ENCODE assay signal across 16 cellular contexts in genomic region chr3:187763850-187764648, GRCh38. TPM values are rescaled to one million over a fixed set of nuclear protein-coding genes. Genes with fewer than 3 reads are reported as not detected.
DNase-seq lines count a peak whose midpoint lies in the region; ATAC-seq and TF ChIP-seq lines count a peak whose summit lies in the region.
"Had no signal": no experiment of that assay in that cellular context is flagged by ENCODE, and none has a peak within 500 bp of the region (broad histone marks: within the 10 kb centered on the region; RNA-seq: fewer than 3 reads in every experiment).

No MANE protein-coding gene starts in this region.

- H2BK120ac ChIP-seq in mesenchymal stem cell (ENCODE audit: low read depth, low read length): no peak overlapping the region

- BruUV-seq in mammary epithelial cell (replicated peaks; lab: Mats Ljungman, UMichigan): no TSS peak

- no peak overlapping the region for H3K4ac ChIP-seq in mesenchymal stem cell (ENCODE audit: low read depth in 1 of 2, low read length in 2 of 2)

- DNase-seq in left ventricle myocardium inferior (no peak), right cardiac atrium (no peak), mammary epithelial cell (peak; percentile 39), iPS-NIHi11 (ENCODE audit: low spot score) (peak; percentile 45), type B pancreatic cell (ENCODE audit: extremely low spot score, unreplicated experiment) (no peak), tibial nerve (ENCODE audit: low spot score in 2 of 2) (no peak), mesenchymal stem cell (no peak)
- DNase-seq: activated CD4-positive, alpha-beta T cell treated with anti-CD3 and anti-CD28 coated beads, Interleukin-2, amount 50 U/mL, for 1 hour; cortex of kidney; DMS153; heart right ventricle; thyroid gland had no signal

- H3K79me2 ChIP-seq in mammary epithelial cell (ENCODE audit: insufficient read depth, low read length): no peaks in the 10 kb centered on the region

- TF ChIP-seq POLR2A in tibial nerve (IDR thresholded peaks at IDR 0.05): no peak

- WGBS in right cardiac atrium: 49% methylated on average over 7 of the region's 7 CpGs
- 11% methylated on average over 7 of the region's 7 CpGs for WGBS in mammary epithelial cell (ENCODE audit: low coverage, missing lambda C conversion rate)
- WGBS in tibial nerve, 2 donors: 56 to 68% methylated on average over 7 of the region's 7 CpGs
- 74% methylated on average over 7 of the region's 7 CpGs for WGBS in mesenchymal stem cell

- H2BK15ac ChIP-seq in mesenchymal stem cell (ENCODE audit: low read depth, poor library complexity, severe bottlenecking): no peak overlapping the region

- no peak overlapping the region for H4K91ac ChIP-seq in mesenchymal stem cell (ENCODE audit: low read length)

- in situ Hi-C loops in mammary epithelial cell (cut with MboI; ENCODE audit: low sequenced_read_pairs in 2 of 2): no loop called here

- H2AK5ac ChIP-seq in mesenchymal stem cell (ENCODE audit: low read length, severe bottlenecking): no peak overlapping the region

- H3K27ac ChIP-seq in left ventricle myocardium inferior (replicated peaks) (peak overlapping the region; percentile 25), right cardiac atrium (ENCODE audit: low read length) (no peak overlapping the region), mammary epithelial cell (ENCODE audit: insufficient read depth, low read depth, low read length) (no peak overlapping the region), tibial nerve (no peak overlapping the region), mesenchymal stem cell (ENCODE audit: low read length, poor library complexity, severe bottlenecking) (no peak overlapping the region)
- H3K27ac ChIP-seq: epithelial cell of prostate, thyroid gland had no signal

- dilution Hi-C loops in mammary epithelial cell (cut with HindIII; ENCODE audit: low sequenced_read_pairs): no loop called here

- peak overlapping the region; percentile 2 for H3K27ac Mint-ChIP-seq in type B pancreatic cell
- H3K27ac Mint-ChIP-seq: progenitor cell of endocrine pancreas had no signal

- ATAC-seq in right cardiac atrium (no peak), GM18868 (IDR thresholded peaks at IDR 0.05; ENCODE audit: unreplicated experiment) (no peak)

- no peaks in the 10 kb centered on the region for H4K20me1 ChIP-seq in mammary epithelial cell (ENCODE audit: insufficient read depth, low read length)

- H3K79me1 ChIP-seq in mesenchymal stem cell (replicated peaks; ENCODE audit: low read length, poor library complexity, severe bottlenecking): no peaks in the 10 kb centered on the region

- H3K4me1 ChIP-seq in left ventricle myocardium inferior: peaks cover 9% of the 10 kb centered on the region
- H3K4me1 ChIP-seq in right cardiac atrium (ENCODE audit: control insufficient read depth, insufficient read depth, low read length): no peaks in the 10 kb centered on the region
- peaks cover 20% of the 10 kb centered on the region for H3K4me1 ChIP-seq in mammary epithelial cell (ENCODE audit: insufficient read depth, low read length)
- peaks cover 0 to 6% (median 0%) of the 10 kb centered on the region in 4 donors for H3K4me1 ChIP-seq in tibial nerve
- peaks cover 1% of the 10 kb centered on the region for H3K4me1 ChIP-seq in mesenchymal stem cell (ENCODE audit: control insufficient read depth, insufficient read depth, low read depth, low read length)
- H3K4me1 ChIP-seq: thyroid gland had no signal

- peak overlapping the region; percentile 6 for H3K4me2 ChIP-seq in mammary epithelial cell (ENCODE audit: insufficient read depth, low read depth, low read length)
- no peak overlapping the region for H3K4me2 ChIP-seq in mesenchymal stem cell (ENCODE audit: low read length, poor library complexity, severe bottlenecking)

- no peaks in the 10 kb centered on the region for H3K36me3 Mint-ChIP-seq in type B pancreatic cell

- H4K8ac ChIP-seq in mesenchymal stem cell (ENCODE audit: low read length): no peak overlapping the region

- H3K4me3 ChIP-seq in left ventricle myocardium inferior (no peak overlapping the region), right cardiac atrium (ENCODE audit: low read length) (no peak overlapping the region), mammary epithelial cell (replicated peaks in 1 of 3; ENCODE audit: insufficient read depth in 1 of 3, low read depth in 2 of 3, low read length in 3 of 3) (no peak overlapping the region), tibial nerve (no peak overlapping the region), mesenchymal stem cell (ENCODE audit: insufficient read depth in 1 of 2, low read depth in 1 of 2, low read length in 2 of 2) (peak overlapping the region in 1 of 2 experiments; percentile 4)
- H3K4me3 ChIP-seq: heart right ventricle, thyroid gland had no signal

- H2AFZ ChIP-seq in mammary epithelial cell (ENCODE audit: low read depth, low read length): peak overlapping the region; percentile 48
- H2AFZ ChIP-seq in mesenchymal stem cell (ENCODE audit: low read depth, low read length): no peak overlapping the region

- no peaks in the 10 kb centered on the region for H3K27me3 Mint-ChIP-seq in type B pancreatic cell

- TF ChIP-seq CTCF in left ventricle myocardium inferior (IDR thresholded peaks at IDR 0.05; ENCODE audit: borderline replicate concordance) (no peak), mammary epithelial cell (conservative IDR thresholded peaks at IDR 0.05 in 1 of 2, IDR thresholded peaks at IDR 0.05 in 1 of 2; ENCODE audit: extremely low read depth in 1 of 2, insufficient read depth in 1 of 2, low read depth in 1 of 2, low read length in 2 of 2) (no peak), type B pancreatic cell (conservative IDR thresholded peaks at IDR 0.05) (no peak), tibial nerve (IDR thresholded peaks at IDR 0.05) (no peak)

- no peak overlapping the region for H2BK12ac ChIP-seq in mesenchymal stem cell (ENCODE audit: low read length in 2 of 2)

- intact Hi-C loops in left ventricle myocardium inferior (cut with micrococcal nuclease): no loop called here
- intact Hi-C loops in right cardiac atrium (cut with DNase I): no loop called here
- intact Hi-C loops in mammary epithelial cell (cut with micrococcal nuclease): no loop called here

- CTCF ChIA-PET in mammary epithelial cell (lab: Charles Lee; ENCODE audit: low non-redundant PET): interaction anchor here (0.8 kb wide), 1 partner anchor 16 kb away, joined by 10 read pairs; no protein-coding TSS in a partner anchor

- no peaks in the 10 kb centered on the region for H3K27me3 ChIP-seq in left ventricle myocardium inferior (ENCODE audit: low read depth)
- H3K27me3 ChIP-seq in right cardiac atrium (ENCODE audit: control insufficient read depth, insufficient read depth): no peaks in the 10 kb centered on the region
- no peaks in the 10 kb centered on the region for H3K27me3 ChIP-seq in mammary epithelial cell (ENCODE audit: insufficient read depth, low read length)
- H3K27me3 ChIP-seq in tibial nerve: no peaks in the 10 kb centered on the region
- no peaks in the 10 kb centered on the region for H3K27me3 ChIP-seq in mesenchymal stem cell (ENCODE audit: control insufficient read depth in 1 of 2, insufficient read depth in 1 of 2, low read length in 2 of 2)
- H3K27me3 ChIP-seq: thyroid gland had no signal

- H3K18ac ChIP-seq in mesenchymal stem cell (ENCODE audit: low read depth in 1 of 2, low read length in 2 of 2): no peak overlapping the region

- H3K9me3 ChIP-seq in left ventricle myocardium inferior (replicated peaks): no peaks in the 10 kb centered on the region
- no peaks in the 10 kb centered on the region for H3K9me3 ChIP-seq in right cardiac atrium (ENCODE audit: control insufficient read depth, low read length)
- no peaks in the 10 kb centered on the region for H3K9me3 ChIP-seq in mammary epithelial cell (replicated peaks; ENCODE audit: insufficient read depth, low read length)
- H3K9me3 ChIP-seq in tibial nerve: no peaks in the 10 kb centered on the region
- H3K9me3 ChIP-seq in mesenchymal stem cell (ENCODE audit: control insufficient read depth, low read length): no peaks in the 10 kb centered on the region
- H3K9me3 ChIP-seq: heart right ventricle, thyroid gland had no signal

- TF ChIP-seq EP300 in tibial nerve (IDR thresholded peaks at IDR 0.05): no peak

- H3K23ac ChIP-seq in mesenchymal stem cell (ENCODE audit: low read length in 2 of 2): no peak overlapping the region

- H3K9me3 Mint-ChIP-seq in type B pancreatic cell: peaks cover 5% of the 10 kb centered on the region
- H3K9me3 Mint-ChIP-seq: nephron had no signal

- no peak overlapping the region for H3K4me3 Mint-ChIP-seq in type B pancreatic cell
- H3K4me3 Mint-ChIP-seq: nephron had no signal

- H3K14ac ChIP-seq in mesenchymal stem cell (ENCODE audit: low read length in 2 of 2): no peak overlapping the region

- no peaks in the 10 kb centered on the region for H3K36me3 ChIP-seq in left ventricle myocardium inferior
- no peaks in the 10 kb centered on the region for H3K36me3 ChIP-seq in mammary epithelial cell (ENCODE audit: insufficient read depth, low read length)
- no peaks in the 10 kb centered on the region for H3K36me3 ChIP-seq in tibial nerve
- no peaks in the 10 kb centered on the region for H3K36me3 ChIP-seq in mesenchymal stem cell (ENCODE audit: control insufficient read depth in 1 of 2, insufficient read depth in 2 of 2, low read depth in 1 of 2, low read length in 2 of 2)
- H3K36me3 ChIP-seq: heart right ventricle, thyroid gland had no signal

- H3K4me1 Mint-ChIP-seq in type B pancreatic cell (ENCODE audit: unreplicated experiment): peaks cover 10% of the 10 kb centered on the region
- H3K4me1 Mint-ChIP-seq: nephron had no signal

- H3K9ac ChIP-seq in mammary epithelial cell (ENCODE audit: insufficient read depth, low read length) (no peak overlapping the region), mesenchymal stem cell (ENCODE audit: low read length) (no peak overlapping the region)

- no peak overlapping the region for H2BK5ac ChIP-seq in mesenchymal stem cell (ENCODE audit: low read depth, low read length, poor library complexity, severe bottlenecking)

RNA-seq across cellular contexts. Expression of gene BCL6, which starts 18.8 kb away (rescaled TPM):
- total RNA-seq in left ventricle myocardium inferior: 47.7 TPM
- 10 to 100 TPM; 70.0 to 77.3 (median 71.4) TPM for total RNA-seq in right cardiac atrium
- 45.8 TPM for polyA plus RNA-seq in right cardiac atrium
- 10 to 100 TPM; 14.0 to 26.8 TPM for total RNA-seq in mammary epithelial cell
- 3.9 TPM for polyA plus RNA-seq in mammary epithelial cell
- 8.4 TPM for polyA minus RNA-seq in mammary epithelial cell
- total RNA-seq in type B pancreatic cell (ENCODE audit: low replicate concordance): 27.3 and 32.4 TPM in 2 replicates
- 100 to 1,000 TPM; 272 to 500 (median 305) TPM for total RNA-seq in tibial nerve
- 20.5 TPM for polyA plus RNA-seq in mesenchymal stem cell (2013, experiment 1 of 2)
- 18.5 TPM for polyA plus RNA-seq in mesenchymal stem cell (2013, experiment 2 of 2)

Comparison
In these comparisons a context has a peak if more than half of its experiments do, and no peak if none do; other contexts are left out.
1. DNase-seq: peak in mammary epithelial cell (single experiment) and iPS-NIHi11 (single experiment); none in left ventricle myocardium inferior (single experiment), right cardiac atrium (0 of 3), type B pancreatic cell (single experiment), tibial nerve (0 of 2) and mesenchymal stem cell (single experiment).